Comparison of ENCODE assay signal across 28 cellular contexts in the genomic region with DNA sequence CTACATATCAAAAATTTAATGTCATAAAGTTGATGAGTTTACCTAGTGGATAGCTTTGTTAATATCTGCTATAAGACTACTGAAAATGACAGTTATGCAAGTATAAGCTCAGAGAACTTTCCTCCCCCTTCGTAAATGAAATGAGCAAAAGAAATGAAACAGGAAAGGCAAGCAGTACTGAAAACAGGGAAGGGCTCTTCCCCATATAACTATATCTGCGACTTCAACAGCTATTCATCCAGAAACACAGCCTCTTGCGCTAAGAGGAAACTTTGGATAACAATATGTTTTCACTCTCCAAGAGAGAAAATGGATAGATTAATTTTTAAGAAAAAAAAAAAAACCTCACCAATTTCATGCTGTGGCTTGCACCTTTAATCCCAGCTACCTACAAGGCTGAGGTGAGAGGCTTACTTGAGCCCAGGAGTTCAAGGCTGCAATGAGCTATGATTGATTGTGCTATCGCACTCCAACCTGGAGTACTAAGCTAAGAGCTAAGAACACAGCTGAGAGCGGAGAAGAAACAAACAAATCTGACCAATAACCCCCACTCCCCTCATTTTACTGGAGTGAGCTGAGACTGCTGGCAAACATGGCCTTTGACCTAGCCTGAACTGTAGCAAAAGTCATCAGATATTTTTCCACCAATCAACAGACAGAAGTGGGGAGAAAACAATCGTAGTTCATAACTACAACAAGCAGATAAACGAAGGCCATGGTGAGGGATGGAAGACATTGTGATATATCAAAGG. TPM values are rescaled to one million over a fixed set of nuclear protein-coding genes. Genes with fewer than 3 reads are reported as not detected.
A peak's percentile ranks its signal among the peaks of the same experiment; 100 is the strongest.
DNase-seq lines count a peak whose midpoint lies in the region; ATAC-seq and TF ChIP-seq lines count a peak whose summit lies in the region.
"Had no signal": no experiment of that assay in that cellular context is flagged by ENCODE, and none has a peak within 500 bp of the region (broad histone marks: within the 10 kb centered on the region; RNA-seq: fewer than 3 reads in every experiment).

No MANE protein-coding gene starts in this region.

- no peak overlapping the region for H3K4me3 Mint-ChIP-seq in GM23338
- H3K4me3 Mint-ChIP-seq: CD8-positive, alpha-beta T cell had no signal

- no peaks in the 10 kb centered on the region for H3K9me3 ChIP-seq in mucosa of descending colon
- H3K9me3 ChIP-seq: A549, Peyer's patch had no signal

- H3K4me3 ChIP-seq in GM23338 = no peak overlapping the region
- H3K4me3 ChIP-seq in LNCaP clone FGC (ENCODE audit: low read depth, low read length) = no peak overlapping the region
- no peak overlapping the region for H3K4me3 ChIP-seq in mucosa of descending colon
- H3K4me3 ChIP-seq: A549, K562, Peyer's patch, SK-N-MC had no signal

- intact Hi-C loops in mucosa of descending colon (cut with DNase I, micrococcal nuclease) (no loop called here), Right ventricle myocardium inferior (cut with DNase I) (no loop called here)

- peaks cover 3% of the 10 kb centered on the region; the same call in 1 of the 2 replicates for H3K9me2 ChIP-seq in GM23338 (ENCODE audit: insufficient read depth)

- H3K27ac Mint-ChIP-seq in GM23338 = no peak overlapping the region
- H3K27ac Mint-ChIP-seq: CD8-positive, alpha-beta T cell had no signal

- H3K4me1 Mint-ChIP-seq in GM23338 = peaks cover 4% of the 10 kb centered on the region; the same call in 2 of the 3 replicates

- no peak overlapping the region for H3K27ac ChIP-seq in GM23338 (ENCODE audit: low read depth)
- no peak overlapping the region for H3K27ac ChIP-seq in substantia nigra (ENCODE audit: low read depth, low read length, poor library complexity, severe bottlenecking)
- H3K27ac ChIP-seq: A549, HL-60, Peyer's patch, SK-N-MC had no signal

- no peaks in the 10 kb centered on the region for H3K36me3 Mint-ChIP-seq in GM23338 (ENCODE audit: low read depth)
- H3K36me3 Mint-ChIP-seq: CD8-positive, alpha-beta T cell had no signal

- H3K4me1 ChIP-seq in GM23338 (ENCODE audit: insufficient read depth) (no peaks in the 10 kb centered on the region), mucosa of descending colon (ENCODE audit: low read depth) (peaks cover 22% of the 10 kb centered on the region)
- H3K4me1 ChIP-seq: A549 had no signal

- ATAC-seq in GM23338 (no peak), left lobe of liver (peak; percentile 84), mucosa of descending colon (peak; percentile 53), Right ventricle myocardium inferior (no peak)
- ATAC-seq: A549; CD8-positive, alpha-beta T cell; K562 had no signal

- no peaks in the 10 kb centered on the region for H3K27me3 Mint-ChIP-seq in GM23338 (ENCODE audit: insufficient read depth, low read depth, poor library complexity)

- no peaks in the 10 kb centered on the region for H3F3A ChIP-seq in GM23338 (replicated peaks; ENCODE audit: low read depth)

- DNase-seq in GM23338 (ENCODE audit: low spot score) (no peak), LNCaP clone FGC (ENCODE audit: low read depth) (peak; percentile 73), left lobe of liver (ENCODE audit: low spot score) (no peak), mucosa of descending colon (peak in 1 of 3 donors; percentile 12), substantia nigra (lab: John Stamatoyannopoulos, UW) (no peak), Right ventricle myocardium inferior (ENCODE audit: missing footprints) (no peak), occipital lobe (lab: John Stamatoyannopoulos, UW) (no peak), COLO668 (lab: John Stamatoyannopoulos, UW; ENCODE audit: unreplicated experiment) (no peak)
- DNase-seq: C1 segment of cervical spinal cord; Calu3; CD8-positive, alpha-beta T cell; DMS79 treated with DMSO at 0.1 percent for 48 hours; GF-D8; Kasumi-1; MV-4-11; NCI-H1105; NCI-H146; NCI-H1930; NCI-H446; NCI-H524 treated with DMSO at 0.1 percent for 48 hours; NCI-H774; Peyer's patch; SIG-M5 had no signal

- H3K9me3 Mint-ChIP-seq in GM23338 = peaks cover 2% of the 10 kb centered on the region; the same call in 1 of the 3 replicates
- H3K9me3 Mint-ChIP-seq: CD8-positive, alpha-beta T cell had no signal

- H4K20me1 ChIP-seq in GM23338 (replicated peaks; ENCODE audit: insufficient read depth) = no peaks in the 10 kb centered on the region

- TF ChIP-seq CTCF in GM23338 (conservative IDR thresholded peaks at IDR 0.05; ENCODE audit: low read depth in 2 of 2) (no peak), LNCaP clone FGC (IDR thresholded peaks at IDR 0.05; ENCODE audit: control insufficient read depth, extremely low read depth, insufficient read depth) (no peak), mucosa of descending colon (IDR thresholded peaks at IDR 0.05) (no peak)

- H2AFZ ChIP-seq in GM23338 = peak overlapping the region; percentile 67

- H3K27me3 ChIP-seq in GM23338 (ENCODE audit: insufficient read depth) = no peaks in the 10 kb centered on the region
- H3K27me3 ChIP-seq: Peyer's patch had no signal

- no peaks in the 10 kb centered on the region for H3K79me2 ChIP-seq in GM23338 (replicated peaks; ENCODE audit: insufficient read depth)

- H3K36me3 ChIP-seq in GM23338 (ENCODE audit: insufficient read depth) (no peaks in the 10 kb centered on the region), mucosa of descending colon (ENCODE audit: low read depth) (no peaks in the 10 kb centered on the region)
- H3K36me3 ChIP-seq: Peyer's patch had no signal

- H3K4me2 ChIP-seq in GM23338 = no peak overlapping the region
- H3K4me2 ChIP-seq: A549 had no signal

TF ChIP-seq in GM23338, 12 proteins besides CTCF, POLR2A, EP300 and RAD21 (continues in another document):
- TF ChIP-seq EZH2phosphoT487 (IDR thresholded peaks at IDR 0.05; ENCODE audit: unreplicated experiment) = no peak
- TF ChIP-seq NANOG (IDR thresholded peaks at IDR 0.05; ENCODE audit: borderline replicate concordance) = no peak
- TF ChIP-seq, protein P1, sequence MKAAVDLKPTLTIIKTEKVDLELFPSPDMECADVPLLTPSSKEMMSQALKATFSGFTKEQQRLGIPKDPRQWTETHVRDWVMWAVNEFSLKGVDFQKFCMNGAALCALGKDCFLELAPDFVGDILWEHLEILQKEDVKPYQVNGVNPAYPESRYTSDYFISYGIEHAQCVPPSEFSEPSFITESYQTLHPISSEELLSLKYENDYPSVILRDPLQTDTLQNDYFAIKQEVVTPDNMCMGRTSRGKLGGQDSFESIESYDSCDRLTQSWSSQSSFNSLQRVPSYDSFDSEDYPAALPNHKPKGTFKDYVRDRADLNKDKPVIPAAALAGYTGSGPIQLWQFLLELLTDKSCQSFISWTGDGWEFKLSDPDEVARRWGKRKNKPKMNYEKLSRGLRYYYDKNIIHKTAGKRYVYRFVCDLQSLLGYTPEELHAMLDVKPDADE (IDR thresholded peaks at IDR 0.05) = no peak
- TF ChIP-seq ZNF114 (CRISPR knock-in tag; IDR thresholded peaks at IDR 0.05) = no peak
- TF ChIP-seq JUNB (IDR thresholded peaks at IDR 0.05; ENCODE audit: unreplicated experiment) = no peak
- TF ChIP-seq STAT1 (IDR thresholded peaks at IDR 0.05; ENCODE audit: unreplicated experiment) = no peak
- no peak for TF ChIP-seq POLR2AphosphoS5 (IDR thresholded peaks at IDR 0.05; ENCODE audit: low read depth)
- no peak for TF ChIP-seq EZH2 (IDR thresholded peaks at IDR 0.05; ENCODE audit: low read depth, unreplicated experiment)
- TF ChIP-seq ZNF331 (CRISPR knock-in tag; IDR thresholded peaks at IDR 0.05; ENCODE audit: low read depth) = no peak
- TF ChIP-seq CREB1 (CRISPR knock-in tag; IDR thresholded peaks at IDR 0.05; ENCODE audit: low read depth) = no peak
- TF ChIP-seq, protein P2, sequence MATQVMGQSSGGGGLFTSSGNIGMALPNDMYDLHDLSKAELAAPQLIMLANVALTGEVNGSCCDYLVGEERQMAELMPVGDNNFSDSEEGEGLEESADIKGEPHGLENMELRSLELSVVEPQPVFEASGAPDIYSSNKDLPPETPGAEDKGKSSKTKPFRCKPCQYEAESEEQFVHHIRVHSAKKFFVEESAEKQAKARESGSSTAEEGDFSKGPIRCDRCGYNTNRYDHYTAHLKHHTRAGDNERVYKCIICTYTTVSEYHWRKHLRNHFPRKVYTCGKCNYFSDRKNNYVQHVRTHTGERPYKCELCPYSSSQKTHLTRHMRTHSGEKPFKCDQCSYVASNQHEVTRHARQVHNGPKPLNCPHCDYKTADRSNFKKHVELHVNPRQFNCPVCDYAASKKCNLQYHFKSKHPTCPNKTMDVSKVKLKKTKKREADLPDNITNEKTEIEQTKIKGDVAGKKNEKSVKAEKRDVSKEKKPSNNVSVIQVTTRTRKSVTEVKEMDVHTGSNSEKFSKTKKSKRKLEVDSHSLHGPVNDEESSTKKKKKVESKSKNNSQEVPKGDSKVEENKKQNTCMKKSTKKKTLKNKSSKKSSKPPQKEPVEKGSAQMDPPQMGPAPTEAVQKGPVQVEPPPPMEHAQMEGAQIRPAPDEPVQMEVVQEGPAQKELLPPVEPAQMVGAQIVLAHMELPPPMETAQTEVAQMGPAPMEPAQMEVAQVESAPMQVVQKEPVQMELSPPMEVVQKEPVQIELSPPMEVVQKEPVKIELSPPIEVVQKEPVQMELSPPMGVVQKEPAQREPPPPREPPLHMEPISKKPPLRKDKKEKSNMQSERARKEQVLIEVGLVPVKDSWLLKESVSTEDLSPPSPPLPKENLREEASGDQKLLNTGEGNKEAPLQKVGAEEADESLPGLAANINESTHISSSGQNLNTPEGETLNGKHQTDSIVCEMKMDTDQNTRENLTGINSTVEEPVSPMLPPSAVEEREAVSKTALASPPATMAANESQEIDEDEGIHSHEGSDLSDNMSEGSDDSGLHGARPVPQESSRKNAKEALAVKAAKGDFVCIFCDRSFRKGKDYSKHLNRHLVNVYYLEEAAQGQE (IDR thresholded peaks at IDR 0.05; ENCODE audit: unreplicated experiment) = no peak

RNA-seq across cellular contexts. Expression of a gene that starts 29.0 kb away (rescaled TPM):
- 9.9 and 13.6 TPM in 2 replicates for total RNA-seq in GM23338 (2014; rRNA removed; shearing (Covaris generic))
- polyA plus RNA-seq in GM23338 (2016; fragmentation: Nextera tagmentation; extraction: Ambion mirVana) = 13.6 and 14.2 TPM in 2 replicates
- total RNA-seq in left lobe of liver (2.0 TPM), mucosa of descending colon (1 to 10 TPM; 4.4 to 8.2 (median 6.5) TPM), Right ventricle myocardium inferior (6.5 TPM), occipital lobe (10.0 TPM)

RNA-seq across cellular contexts. Expression of a gene that starts 31.9 kb away (rescaled TPM):
- not detected in 2 replicates for total RNA-seq in GM23338 (2014; rRNA removed; shearing (Covaris generic))
- polyA plus RNA-seq in GM23338 (2016; fragmentation: Nextera tagmentation; extraction: Ambion mirVana) = not detected in 2 replicates
- total RNA-seq in left lobe of liver = 0.93 TPM
- under 1 TPM; 0.35 to 0.67 (median 0.63) TPM for total RNA-seq in mucosa of descending colon
- 0.87 TPM for total RNA-seq in Right ventricle myocardium inferior
- 0.94 TPM for total RNA-seq in occipital lobe
- total RNA-seq: Calu3; CD8-positive, alpha-beta T cell; K562; MCF 10A had no signal
- polyA plus RNA-seq: A549 had no signal

RNA-seq across cellular contexts. Expression of a gene that starts 54.3 kb away (rescaled TPM):
- not detected in 2 replicates for total RNA-seq in GM23338 (2014; rRNA removed; shearing (Covaris generic))
- not detected in 2 replicates for polyA plus RNA-seq in GM23338 (2016; fragmentation: Nextera tagmentation; extraction: Ambion mirVana)
- total RNA-seq in left lobe of liver (1.9 TPM), mucosa of descending colon (1 to 10 TPM in 1 of 3 donors, under 1 TPM in 2; 0.78 to 2.5 (median 0.92) TPM), Right ventricle myocardium inferior (1.1 TPM), occipital lobe (0.47 TPM)
- total RNA-seq: MCF 10A had no signal
- polyA plus RNA-seq: K562 had no signal

Comparison
In these comparisons a context has a peak if more than half of its experiments do, and no peak if none do; other contexts are left out.
1. ATAC-seq: peak in left lobe of liver (single experiment) and mucosa of descending colon (single experiment); none in GM23338 (single experiment) and Right ventricle myocardium inferior (single experiment).